ENCODE assay signal across 8 cellular contexts in genomic region chr15:99485992-99486370, GRCh38.
A peak's percentile ranks its signal among the peaks of the same experiment; 100 is the strongest.
DNase-seq lines count a peak whose midpoint lies in the region; ATAC-seq and TF ChIP-seq lines count a peak whose summit lies in the region.

No MANE protein-coding gene starts in this region.

- peaks cover 8 to 37% of the 10 kb centered on the region in 2 donors for H3K27me3 Mint-ChIP-seq in CD8-positive, alpha-beta memory T cell

- no peak overlapping the region for H3K4me3 ChIP-seq in CD8-positive, alpha-beta memory T cell (ENCODE audit: low read length)
- H3K4me3 ChIP-seq in Peyer's patch = peak overlapping the region; percentile 17 to 53 (median 34)
- H3K4me3 ChIP-seq in fibroblast of mammary gland (ENCODE audit: control insufficient read depth, low read depth, low read length) = peak overlapping the region; percentile 30
- H3K4me3 ChIP-seq in parathyroid adenoma (ENCODE audit: low read depth, low read length) = no peak overlapping the region

- H3K27ac ChIP-seq in CD8-positive, alpha-beta memory T cell (ENCODE audit: low read depth, low read length) = no peak overlapping the region
- H3K27ac ChIP-seq in Peyer's patch = peak overlapping the region in 3 of 4 donors; percentile 11 to 48 (median 41)
- H3K27ac ChIP-seq in parathyroid adenoma = peak overlapping the region; percentile 44

- ATAC-seq in GM18867 (IDR thresholded peaks at IDR 0.05; ENCODE audit: unreplicated experiment) (no peak), GM19467 (IDR thresholded peaks at IDR 0.05; ENCODE audit: unreplicated experiment) (no peak)

- no peaks in the 10 kb centered on the region for H3K79me2 ChIP-seq in parathyroid adenoma

- POLR2A ChIA-PET in CD8-positive, alpha-beta memory T cell (lab: Charles Lee) = no interaction called here

- no peaks in the 10 kb centered on the region for H3K36me3 ChIP-seq in CD8-positive, alpha-beta memory T cell (ENCODE audit: insufficient read depth, low read length)
- no peaks in the 10 kb centered on the region for H3K36me3 ChIP-seq in Peyer's patch
- no peaks in the 10 kb centered on the region for H3K36me3 ChIP-seq in parathyroid adenoma (ENCODE audit: control insufficient read depth, insufficient read depth, low read length)

- H3K4me1 Mint-ChIP-seq in CD8-positive, alpha-beta memory T cell = peaks cover 13 to 18% (median 16%) of the 10 kb centered on the region in 3 donors

- CTCF ChIA-PET in CD8-positive, alpha-beta memory T cell (lab: Charles Lee) = no interaction called here

- H3K9ac ChIP-seq in parathyroid adenoma = no peak overlapping the region

- TF ChIP-seq CTCF in Peyer's patch (IDR thresholded peaks at IDR 0.05) = no peak
- TF ChIP-seq CTCF in fibroblast of mammary gland (conservative IDR thresholded peaks at IDR 0.05; ENCODE audit: control insufficient read depth, insufficient read depth, low read depth, low read length) = no peak
- no peak for TF ChIP-seq CTCF in parathyroid adenoma (IDR thresholded peaks at IDR 0.05)

- TF ChIP-seq POLR2A in Peyer's patch (IDR thresholded peaks at IDR 0.05) = no peak

- peaks cover 12% of the 10 kb centered on the region for H3K4me1 ChIP-seq in CD8-positive, alpha-beta memory T cell (ENCODE audit: insufficient read depth, low read length)
- peaks cover 0 to 9% (median 0%) of the 10 kb centered on the region in 4 donors for H3K4me1 ChIP-seq in Peyer's patch
- H3K4me1 ChIP-seq in parathyroid adenoma = no peaks in the 10 kb centered on the region

- H3K27me3 ChIP-seq in CD8-positive, alpha-beta memory T cell (ENCODE audit: insufficient read depth, low read length, poor library complexity, severe bottlenecking) = no peaks in the 10 kb centered on the region
- no peaks in the 10 kb centered on the region for H3K27me3 ChIP-seq in Peyer's patch
- H3K27me3 ChIP-seq in parathyroid adenoma (ENCODE audit: control insufficient read depth, insufficient read depth, low read length) = no peaks in the 10 kb centered on the region

- peak overlapping the region; percentile 66 for H3K4me2 ChIP-seq in parathyroid adenoma (ENCODE audit: low read length)

- no peaks in the 10 kb centered on the region for H3K36me3 Mint-ChIP-seq in CD8-positive, alpha-beta memory T cell

- no peaks in the 10 kb centered on the region for H3K9me3 ChIP-seq in CD8-positive, alpha-beta memory T cell (ENCODE audit: low read length)
- H3K9me3 ChIP-seq in Peyer's patch (no peaks in the 10 kb centered on the region), parathyroid adenoma (ENCODE audit: control insufficient read depth, low read length) (no peaks in the 10 kb centered on the region)

- no peak for DNase-seq in CD8-positive, alpha-beta memory T cell
- DNase-seq in Peyer's patch (no peak), fibroblast of mammary gland (ENCODE audit: low read depth) (no peak), DMS114 treated with DMSO at 0.1 percent for 48 hours (lab: John Stamatoyannopoulos, UW; ENCODE audit: unreplicated experiment) (no peak), NCI-H1694 (lab: John Stamatoyannopoulos, UW) (no peak)

- H3K4me3 Mint-ChIP-seq in CD8-positive, alpha-beta memory T cell = peak overlapping the region in 4 of 7 donors; percentile 3 to 62 (median 35)

- H3K27ac Mint-ChIP-seq in CD8-positive, alpha-beta memory T cell = peak overlapping the region in 2 of 8 donors; percentile 3 to 79

- H3K9me3 Mint-ChIP-seq in CD8-positive, alpha-beta memory T cell = no peaks in the 10 kb centered on the region

- H2AFZ ChIP-seq in parathyroid adenoma = peak overlapping the region; percentile 69

Comparison
In these comparisons a context has a peak if more than half of its experiments do, and no peak if none do; other contexts are left out.
1. H3K4me3 ChIP-seq: peak in Peyer's patch (4 of 4) and fibroblast of mammary gland (single experiment); none in CD8-positive, alpha-beta memory T cell (single experiment) and parathyroid adenoma (single experiment).